ENCODE assay signal across 10 cellular contexts in genomic region chr14:60650382-60650961, GRCh38. TPM values are rescaled to one million over a fixed set of nuclear protein-coding genes. Genes with fewer than 3 reads are reported as not detected.
A peak's percentile ranks its signal among the peaks of the same experiment; 100 is the strongest.
DNase-seq lines count a peak whose midpoint lies in the region; ATAC-seq and TF ChIP-seq lines count a peak whose summit lies in the region.
"Had no signal": no experiment of that assay in that cellular context is flagged by ENCODE, and none has a peak within 500 bp of the region (broad histone marks: within the 10 kb centered on the region; RNA-seq: fewer than 3 reads in every experiment).

No MANE protein-coding gene starts in this region.

- H2AFZ ChIP-seq in HCT116 (ENCODE audit: low read depth, low read length, poor library complexity, severe bottlenecking) = peak overlapping the region; percentile 85

- POLR2A ChIA-PET in AG04449 (lab: Yijun Ruan, JAX) = interaction anchor here (0.6 to 1.0 kb wide), 2 partner anchors 13 to 460 kb away, joined by 3 to 4 read pairs; no protein-coding TSS in a partner anchor
- POLR2A ChIA-PET in HCT116 (lab: Charles Lee) = no interaction called here

- intact Hi-C loops in HCT116 (cut with micrococcal nuclease) = no loop called here
- intact Hi-C loops in CD14-positive monocyte (cut with micrococcal nuclease) = loop anchor here in 1 of 2 donors (10.0 kb wide), 1 partner anchor 384 kb away; no protein-coding TSS in a partner anchor

- peaks cover 7% of the 10 kb centered on the region; the same call in 1 of the 2 replicates for H3K79me2 ChIP-seq in HCT116 (ENCODE audit: insufficient read depth, low read length)

- H3K27ac Mint-ChIP-seq in CD14-positive monocyte = no peak overlapping the region

- RAD21 ChIA-PET in HCT116 (lab: Charles Lee; ENCODE audit: low non-redundant PET in 1 of 2, low total read pairs in 2 of 2, uncharacterized antibody in 2 of 2, unreplicated experiment in 2 of 2) = no interaction called here

- peak overlapping the region; percentile 80 for H3K4me2 ChIP-seq in HCT116 (ENCODE audit: low read length)

- H3K27me3 Mint-ChIP-seq in CD14-positive monocyte (ENCODE audit: low read depth in 3 of 3) = peaks cover 96 to 100% (median 99%) of the 10 kb centered on the region in 3 donors

- no peak for DNase-seq in AG04449 (ENCODE audit: low read depth, low spot score)
- no peak for DNase-seq in HCT116 (ENCODE audit: low read depth, low spot score)
- DNase-seq in SJCRH30 = peak; percentile 41 to 68
- DNase-seq in SKM-1 (lab: John Stamatoyannopoulos, UW; ENCODE audit: unreplicated experiment) = no peak
- DNase-seq in CD14-positive monocyte (ENCODE audit: low spot score) = no peak
- DNase-seq in foreskin melanocyte = no peak
- DNase-seq: stimulated activated CD4-positive, alpha-beta T cell treated with anti-CD3 and anti-CD28 coated beads, Interleukin-1b, Interleukin-23, amount 100 ng/mL, for 48 hours had no signal

- H3K9ac ChIP-seq in HCT116 (ENCODE audit: low read length) = no peak overlapping the region
- no peak overlapping the region for H3K9ac ChIP-seq in iPS-15b (ENCODE audit: low read depth, low read length)

- ATAC-seq in HCT116 (no peak), GM21381 (IDR thresholded peaks at IDR 0.05; ENCODE audit: unreplicated experiment) (no peak)

- no peaks in the 10 kb centered on the region for H3K36me3 ChIP-seq in HCT116 (ENCODE audit: control insufficient read depth in 1 of 2, insufficient read depth in 2 of 2, low read length in 2 of 2)
- peaks cover 21% of the 10 kb centered on the region for H3K36me3 ChIP-seq in SJCRH30
- no peaks in the 10 kb centered on the region for H3K36me3 ChIP-seq in iPS-15b (ENCODE audit: control insufficient read depth, insufficient read depth, low read length)

- peaks cover 54% of the 10 kb centered on the region for H3K4me1 Mint-ChIP-seq in CD14-positive monocyte

- H4K20me1 ChIP-seq in HCT116 (ENCODE audit: insufficient read depth) = no peaks in the 10 kb centered on the region

- peaks cover 0 to 49% (median 24%) of the 10 kb centered on the region in 7 donors for H3K9me3 Mint-ChIP-seq in CD14-positive monocyte

- H3K27me3 ChIP-seq in HCT116 (ENCODE audit: insufficient read depth, low read length) (peaks cover 16% of the 10 kb centered on the region; the same call in 1 of the 2 replicates), SJCRH30 (no peaks in the 10 kb centered on the region), iPS-15b (ENCODE audit: control insufficient read depth, insufficient read depth, low read length) (peaks cover 96% of the 10 kb centered on the region)

- TF ChIP-seq RAD21 in HCT116 (IDR thresholded peaks at IDR 0.05; ENCODE audit: low read depth) = no peak

- H3K27ac ChIP-seq in HCT116 (ENCODE audit: low read depth, low read length) = no peak overlapping the region
- peak overlapping the region; percentile 69 for H3K27ac ChIP-seq in SJCRH30

- H3K4me3 ChIP-seq in AG04449 (ENCODE audit: low read depth, low read length) = peak overlapping the region; percentile 74
- H3K4me3 ChIP-seq in HCT116 (replicated peaks in 1 of 2; ENCODE audit: low read depth in 1 of 2, low read length in 2 of 2) = peak overlapping the region in 1 of 2 experiments; percentile 70; a peak in 2 of 4 replicates
- peak overlapping the region; percentile 81 for H3K4me3 ChIP-seq in SJCRH30
- peak overlapping the region; percentile 59 for H3K4me3 ChIP-seq in iPS-15b (ENCODE audit: low read depth, low read length)

- TF ChIP-seq CTCF in AG04449 (IDR thresholded peaks at IDR 0.05; ENCODE audit: insufficient read depth, low read length, missing control alignments) = no peak
- TF ChIP-seq CTCF in HCT116 (IDR thresholded peaks at IDR 0.05 in 2 of 3, conservative IDR thresholded peaks at IDR 0.05 in 1 of 3; ENCODE audit: borderline replicate concordance in 1 of 3, insufficient read depth in 1 of 3, low read depth in 2 of 3, low read length in 2 of 3) = no peak
- TF ChIP-seq CTCF in CD14-positive monocyte (IDR thresholded peaks at IDR 0.05) = no peak

- H3K9me3 ChIP-seq in HCT116 (ENCODE audit: control insufficient read depth in 1 of 2, insufficient read depth in 1 of 2, low read depth in 1 of 2, low read length in 2 of 2) (no peaks in the 10 kb centered on the region), SJCRH30 (replicated peaks) (no peaks in the 10 kb centered on the region), iPS-15b (ENCODE audit: control insufficient read depth, insufficient read depth, low read length) (no peaks in the 10 kb centered on the region)

- TF ChIP-seq POLR2A in HCT116 (IDR thresholded peaks at IDR 0.05; ENCODE audit: borderline replicate concordance, extremely low read depth, insufficient read depth, insufficient read length) = no peak

- peaks cover 4 to 22% of the 10 kb centered on the region in 2 donors for H3K36me3 Mint-ChIP-seq in CD14-positive monocyte

- no peaks in the 10 kb centered on the region for H3K9me2 ChIP-seq in HCT116 (ENCODE audit: insufficient read depth)

- H3K4me1 ChIP-seq in HCT116 (ENCODE audit: control insufficient read depth in 1 of 2, insufficient read depth in 2 of 2, low read length in 2 of 2) (peaks cover 3 to 22% of the 10 kb centered on the region in 2 experiments; a peak in 2 of 4 replicates), SJCRH30 (peaks cover 20% of the 10 kb centered on the region), iPS-15b (ENCODE audit: control insufficient read depth, insufficient read depth, low read length) (peaks cover 14% of the 10 kb centered on the region)

- H3K4me3 Mint-ChIP-seq in CD14-positive monocyte = peak overlapping the region in 1 of 2 donors; percentile 87

- BruUV-seq in HCT116 (replicated peaks; lab: Mats Ljungman, UMichigan) = no TSS peak

- CTCF ChIA-PET in AG04449 (lab: Yijun Ruan, JAX) = interaction anchor here (0.9 to 1.2 kb wide), 3 partner anchors 428 to 619 kb away, joined by 3 to 5 read pairs (median 3); no protein-coding TSS in a partner anchor
- CTCF ChIA-PET in HCT116 (lab: Charles Lee) = no interaction called here

TF ChIP-seq in HCT116, 20 proteins besides CTCF, POLR2A, EP300 and RAD21:
- TF ChIP-seq TCF7L2 (IDR thresholded peaks at IDR 0.05; ENCODE audit: borderline replicate concordance, extremely low read depth, insufficient read depth, insufficient read length) = no peak
- no peak for TF ChIP-seq CEBPB (IDR thresholded peaks at IDR 0.05; ENCODE audit: low read depth)
- TF ChIP-seq ZNF274 (IDR thresholded peaks at IDR 0.05; ENCODE audit: low read depth, low read length) = no peak
- no peak for TF ChIP-seq POLR2AphosphoS5 (IDR thresholded peaks at IDR 0.05; ENCODE audit: low read depth, low read length)
- TF ChIP-seq, protein P1, sequence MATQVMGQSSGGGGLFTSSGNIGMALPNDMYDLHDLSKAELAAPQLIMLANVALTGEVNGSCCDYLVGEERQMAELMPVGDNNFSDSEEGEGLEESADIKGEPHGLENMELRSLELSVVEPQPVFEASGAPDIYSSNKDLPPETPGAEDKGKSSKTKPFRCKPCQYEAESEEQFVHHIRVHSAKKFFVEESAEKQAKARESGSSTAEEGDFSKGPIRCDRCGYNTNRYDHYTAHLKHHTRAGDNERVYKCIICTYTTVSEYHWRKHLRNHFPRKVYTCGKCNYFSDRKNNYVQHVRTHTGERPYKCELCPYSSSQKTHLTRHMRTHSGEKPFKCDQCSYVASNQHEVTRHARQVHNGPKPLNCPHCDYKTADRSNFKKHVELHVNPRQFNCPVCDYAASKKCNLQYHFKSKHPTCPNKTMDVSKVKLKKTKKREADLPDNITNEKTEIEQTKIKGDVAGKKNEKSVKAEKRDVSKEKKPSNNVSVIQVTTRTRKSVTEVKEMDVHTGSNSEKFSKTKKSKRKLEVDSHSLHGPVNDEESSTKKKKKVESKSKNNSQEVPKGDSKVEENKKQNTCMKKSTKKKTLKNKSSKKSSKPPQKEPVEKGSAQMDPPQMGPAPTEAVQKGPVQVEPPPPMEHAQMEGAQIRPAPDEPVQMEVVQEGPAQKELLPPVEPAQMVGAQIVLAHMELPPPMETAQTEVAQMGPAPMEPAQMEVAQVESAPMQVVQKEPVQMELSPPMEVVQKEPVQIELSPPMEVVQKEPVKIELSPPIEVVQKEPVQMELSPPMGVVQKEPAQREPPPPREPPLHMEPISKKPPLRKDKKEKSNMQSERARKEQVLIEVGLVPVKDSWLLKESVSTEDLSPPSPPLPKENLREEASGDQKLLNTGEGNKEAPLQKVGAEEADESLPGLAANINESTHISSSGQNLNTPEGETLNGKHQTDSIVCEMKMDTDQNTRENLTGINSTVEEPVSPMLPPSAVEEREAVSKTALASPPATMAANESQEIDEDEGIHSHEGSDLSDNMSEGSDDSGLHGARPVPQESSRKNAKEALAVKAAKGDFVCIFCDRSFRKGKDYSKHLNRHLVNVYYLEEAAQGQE (IDR thresholded peaks at IDR 0.05; ENCODE audit: low read depth) = no peak
- no peak for TF ChIP-seq ZBTB33 (IDR thresholded peaks at IDR 0.05; ENCODE audit: extremely low read depth, insufficient replicate concordance, low read length)
- no peak for TF ChIP-seq SP1 (IDR thresholded peaks at IDR 0.05; ENCODE audit: low read depth)
- no peak for TF ChIP-seq FOSL1 (IDR thresholded peaks at IDR 0.05; ENCODE audit: low read depth)
- no peak for TF ChIP-seq SIN3A (IDR thresholded peaks at IDR 0.05; ENCODE audit: low read depth)
- TF ChIP-seq CBX3 (IDR thresholded peaks at IDR 0.05; ENCODE audit: low read depth) = no peak
- no peak for TF ChIP-seq ELF1 (IDR thresholded peaks at IDR 0.05; ENCODE audit: borderline replicate concordance, low read depth)
- TF ChIP-seq SRF (IDR thresholded peaks at IDR 0.05; ENCODE audit: low read depth) = no peak
TF ChIP-seq in HCT116: peak in this region for 0.

RNA-seq across cellular contexts. Expression of gene SIX1, which starts 1.2 kb away (rescaled TPM):
- 2.5 TPM for total RNA-seq in HCT116 (2021; ENCODE audit: unreplicated experiment)
- 1.0 and 1.1 TPM in 2 replicates for polyA plus RNA-seq in HCT116 (2012)
- total RNA-seq in SJCRH30 (2014; rRNA removed; shearing (Covaris generic)) = 63.4 and 65.0 TPM in 2 replicates
- not detected for polyA plus RNA-seq in CD14-positive monocyte
- total RNA-seq: liver had no signal
- polyA plus RNA-seq: liver had no signal

Comparison
In these comparisons a context has a peak if more than half of its experiments do, and no peak if none do; other contexts are left out.
1. DNase-seq: peak in SJCRH30 (2 of 2); none in AG04449 (single experiment), HCT116 (single experiment), SKM-1 (single experiment), CD14-positive monocyte (single experiment) and foreskin melanocyte (single experiment).
2. RNA of gene SIX1, which starts 1.2 kb away (total RNA-seq): 63.4 to 65.0 TPM in SJCRH30; 2.5 TPM in HCT116 (single experiment); every median in the first group is over 10 times any median in the second.